Comparison of ENCODE assay signal across 1 cellular context in the genomic region with DNA sequence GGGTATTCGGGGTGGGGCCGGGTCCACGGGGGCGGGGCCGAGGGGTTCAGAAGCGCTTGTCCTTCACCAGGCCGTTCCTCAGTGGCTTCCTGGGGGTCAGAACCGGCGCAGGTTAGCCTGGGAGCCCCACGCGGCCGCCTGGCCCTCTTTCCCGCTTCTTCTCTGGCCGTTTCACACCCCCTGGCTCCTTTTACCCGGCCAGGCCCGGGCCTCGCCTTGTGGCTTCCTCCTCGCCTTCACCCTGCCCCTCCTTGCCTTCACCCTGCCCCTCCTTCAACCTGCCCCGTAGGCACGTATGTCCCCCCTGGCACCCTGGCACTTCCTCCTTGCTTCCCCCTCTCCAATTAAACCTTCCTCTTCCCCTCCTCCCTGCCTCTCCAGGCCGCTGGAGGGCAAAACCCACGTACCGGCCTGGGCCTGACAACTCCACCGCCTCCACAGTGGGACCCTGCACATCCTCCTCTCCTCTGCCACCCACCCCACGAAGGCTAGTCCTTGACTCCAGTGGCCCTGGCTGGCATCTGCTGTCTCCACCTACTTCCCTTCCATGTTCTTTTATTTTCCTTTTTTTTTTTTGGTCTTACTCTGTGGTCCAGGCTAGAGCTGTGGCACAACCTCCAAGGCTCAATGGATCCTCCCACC.
A peak's percentile ranks its signal among the peaks of the same experiment; 100 is the strongest.
TF ChIP-seq lines count a peak whose summit lies in the region.

No MANE protein-coding gene starts in this region.

TF ChIP-seq in K562, 482 proteins besides CTCF, POLR2A, EP300 and RAD21:
- TF ChIP-seq ZNF589 (CRISPR knock-in tag; IDR thresholded peaks at IDR 0.05; ENCODE audit: low read depth) = no peak
- TF ChIP-seq, protein P1, sequence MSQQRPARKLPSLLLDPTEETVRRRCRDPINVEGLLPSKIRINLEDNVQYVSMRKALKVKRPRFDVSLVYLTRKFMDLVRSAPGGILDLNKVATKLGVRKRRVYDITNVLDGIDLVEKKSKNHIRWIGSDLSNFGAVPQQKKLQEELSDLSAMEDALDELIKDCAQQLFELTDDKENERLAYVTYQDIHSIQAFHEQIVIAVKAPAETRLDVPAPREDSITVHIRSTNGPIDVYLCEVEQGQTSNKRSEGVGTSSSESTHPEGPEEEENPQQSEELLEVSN (IDR thresholded peaks at IDR 0.05; ENCODE audit: borderline replicate concordance in 1 of 2, extremely low read depth in 1 of 2, insufficient read depth in 1 of 2, insufficient read length in 1 of 2, low read depth in 1 of 2, low read length in 1 of 2, poor library complexity in 1 of 2, severe bottlenecking in 1 of 2) = peak; percentile 19 to 26
- no peak for TF ChIP-seq NEUROD1 (IDR thresholded peaks at IDR 0.05; ENCODE audit: borderline replicate concordance, low read depth, low read length, partially characterized antibody)
- no peak for TF ChIP-seq GTF2F1 (IDR thresholded peaks at IDR 0.05; ENCODE audit: low read depth, low read length)
